24 cellular contexts compared by ENCODE assay signal in genomic region chr5:72243706-72244105, GRCh38.
"Had no signal": no experiment of that assay in that cellular context is flagged by ENCODE, and none has a peak within 500 bp of the region (broad histone marks: within the 10 kb centered on the region; RNA-seq: fewer than 3 reads in every experiment).

No MANE protein-coding gene starts in this region.

- ATAC-seq: activated CD8-positive, alpha-beta T cell treated with anti-CD3 and anti-CD28 coated beads, Interleukin-2, amount 10 ng/mL, durations not matched to agents 7 days and 5 days; activated naive CD8-positive, alpha-beta T cell treated with anti-CD3 and anti-CD28 coated beads, Interleukin-2, amount 50 U/mL, for 24 hours; gastroesophageal sphincter; heart left ventricle; lower lobe of right lung; sciatic nerve; stimulated activated memory B cell treated with anti-CD40 and anti-IgM and Interleukin-4, amounts not matched to agents 10 μg/mL and 1 μg/mL and 100 μg/mL, for 72 hours; upper lobe of right lung had no signal

- H3K27ac Mint-ChIP-seq: activated CD8-positive, alpha-beta T cell treated with anti-CD3 and anti-CD28 coated beads, Interleukin-2, amount 10 ng/mL, durations not matched to agents 7 days and 5 days; activated naive CD8-positive, alpha-beta T cell treated with anti-CD3 and anti-CD28 coated beads, Interleukin-2, amount 50 U/mL, for 24 hours; activated T-helper 1 cell treated with anti-CD3 and anti-CD28 coated beads, Interleukin-12 subunit alpha, Interleukin-12 subunit beta, Interleukin-2, Interleukin-4 antibody, amounts not matched to agents 30 ng/mL and 10 ng/mL and 1 ng/mL, durations not matched to agents 14 hours and 24 hours and 36 hours; endodermal cell; stimulated activated memory B cell treated with anti-CD40 and anti-IgM and Interleukin-4, amounts not matched to agents 10 μg/mL and 1 μg/mL and 100 μg/mL, for 72 hours had no signal

- H3K36me3 ChIP-seq: brain microvascular endothelial cell, gastroesophageal sphincter, lower lobe of right lung, upper lobe of right lung had no signal

- H3K27ac ChIP-seq: brain microvascular endothelial cell, epithelial cell of prostate, lower lobe of right lung, upper lobe of right lung, VCaP had no signal

- H3K4me3 Mint-ChIP-seq: activated CD8-positive, alpha-beta T cell treated with anti-CD3 and anti-CD28 coated beads, Interleukin-2, amount 10 ng/mL, durations not matched to agents 7 days and 5 days; activated naive CD8-positive, alpha-beta T cell treated with anti-CD3 and anti-CD28 coated beads, Interleukin-2, amount 50 U/mL, for 24 hours; activated T-helper 1 cell treated with anti-CD3 and anti-CD28 coated beads, Interleukin-12 subunit alpha, Interleukin-12 subunit beta, Interleukin-2, Interleukin-4 antibody, amounts not matched to agents 30 ng/mL and 10 ng/mL and 1 ng/mL, durations not matched to agents 14 hours and 24 hours and 36 hours; endodermal cell; naive B cell; stimulated activated memory B cell treated with anti-CD40 and anti-IgM and Interleukin-4, amounts not matched to agents 10 μg/mL and 1 μg/mL and 100 μg/mL, for 72 hours had no signal

- FAIRE-seq: keratinocyte, small intestine had no signal

- H3K9me3 ChIP-seq: gastroesophageal sphincter, heart left ventricle, lower lobe of right lung, upper lobe of right lung had no signal

- H3K9me3 Mint-ChIP-seq: activated naive CD8-positive, alpha-beta T cell treated with anti-CD3 and anti-CD28 coated beads, Interleukin-2, amount 50 U/mL, for 24 hours; activated T-helper 1 cell treated with anti-CD3 and anti-CD28 coated beads, Interleukin-12 subunit alpha, Interleukin-12 subunit beta, Interleukin-2, Interleukin-4 antibody, amounts not matched to agents 30 ng/mL and 10 ng/mL and 1 ng/mL, durations not matched to agents 14 hours and 24 hours and 36 hours; endodermal cell; naive B cell; neural crest cell; stimulated activated memory B cell treated with anti-CD40 and anti-IgM and Interleukin-4, amounts not matched to agents 10 μg/mL and 1 μg/mL and 100 μg/mL, for 72 hours had no signal

- DNase-seq: activated CD4-positive, alpha-beta T cell treated with anti-CD3 and anti-CD28 coated beads for 1 hour; activated CD4-positive, alpha-beta T cell treated with anti-CD3 and anti-CD28 coated beads, Interleukin-2, amount 50 U/mL, for 1 hour; activated CD8-positive, alpha-beta T cell treated with anti-CD3 and anti-CD28 coated beads, Interleukin-2, amount 10 ng/mL, durations not matched to agents 7 days and 5 days; activated gamma-delta T cell; activated naive CD4-positive, alpha-beta T cell treated with anti-CD3 and anti-CD28 coated beads, Interleukin-2, amount 50 U/mL, for 16 hours; activated naive CD8-positive, alpha-beta T cell treated with anti-CD3 and anti-CD28 coated beads, Interleukin-2, amount 50 U/mL, for 24 hours; brain microvascular endothelial cell; central memory CD4-positive, alpha-beta T cell; endodermal cell; heart left ventricle; lower lobe of right lung; mesendoderm; naive B cell; small intestine; stimulated activated CD4-positive, alpha-beta T cell treated with anti-CD3 and anti-CD28 coated beads, Interleukin-15, amount 100 ng/mL, for 24 hours; upper lobe of right lung had no signal

- H3K27me3 Mint-ChIP-seq: activated naive CD8-positive, alpha-beta T cell treated with anti-CD3 and anti-CD28 coated beads, Interleukin-2, amount 50 U/mL, for 24 hours; naive B cell; stimulated activated memory B cell treated with anti-CD40 and anti-IgM and Interleukin-4, amounts not matched to agents 10 μg/mL and 1 μg/mL and 100 μg/mL, for 72 hours had no signal

- H3K4me3 ChIP-seq: gastroesophageal sphincter, heart left ventricle, lower lobe of right lung, upper lobe of right lung had no signal

- H3K27me3 ChIP-seq: brain microvascular endothelial cell, gastroesophageal sphincter, heart left ventricle, upper lobe of right lung had no signal
